1 cellular context compared by ENCODE assay signal in the genomic region with DNA sequence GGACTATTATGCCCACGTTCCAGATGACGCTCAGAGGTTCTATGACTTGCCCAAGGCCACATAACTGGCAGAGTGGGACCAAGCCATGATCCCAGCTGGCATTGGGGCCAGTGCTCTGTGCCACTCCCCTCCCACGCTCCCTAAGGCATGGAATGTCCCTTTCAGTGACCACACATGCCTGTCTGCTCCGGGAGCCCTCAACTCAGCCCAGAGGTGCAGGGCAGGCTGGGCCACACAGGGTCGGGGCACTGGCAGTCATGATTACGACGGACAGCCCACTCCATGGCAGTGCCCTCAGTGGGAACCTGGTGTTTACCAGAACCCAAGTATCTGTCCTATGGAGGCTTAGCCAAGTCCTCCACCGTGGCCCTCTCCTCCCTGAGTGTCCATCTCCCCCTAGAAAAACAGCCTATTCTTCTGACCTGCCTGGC.
TF ChIP-seq lines count a peak whose summit lies in the region.

No MANE protein-coding gene starts in this region.

TF ChIP-seq in K562, 482 proteins besides CTCF, POLR2A, EP300 and RAD21:
- TF ChIP-seq, protein P1, sequence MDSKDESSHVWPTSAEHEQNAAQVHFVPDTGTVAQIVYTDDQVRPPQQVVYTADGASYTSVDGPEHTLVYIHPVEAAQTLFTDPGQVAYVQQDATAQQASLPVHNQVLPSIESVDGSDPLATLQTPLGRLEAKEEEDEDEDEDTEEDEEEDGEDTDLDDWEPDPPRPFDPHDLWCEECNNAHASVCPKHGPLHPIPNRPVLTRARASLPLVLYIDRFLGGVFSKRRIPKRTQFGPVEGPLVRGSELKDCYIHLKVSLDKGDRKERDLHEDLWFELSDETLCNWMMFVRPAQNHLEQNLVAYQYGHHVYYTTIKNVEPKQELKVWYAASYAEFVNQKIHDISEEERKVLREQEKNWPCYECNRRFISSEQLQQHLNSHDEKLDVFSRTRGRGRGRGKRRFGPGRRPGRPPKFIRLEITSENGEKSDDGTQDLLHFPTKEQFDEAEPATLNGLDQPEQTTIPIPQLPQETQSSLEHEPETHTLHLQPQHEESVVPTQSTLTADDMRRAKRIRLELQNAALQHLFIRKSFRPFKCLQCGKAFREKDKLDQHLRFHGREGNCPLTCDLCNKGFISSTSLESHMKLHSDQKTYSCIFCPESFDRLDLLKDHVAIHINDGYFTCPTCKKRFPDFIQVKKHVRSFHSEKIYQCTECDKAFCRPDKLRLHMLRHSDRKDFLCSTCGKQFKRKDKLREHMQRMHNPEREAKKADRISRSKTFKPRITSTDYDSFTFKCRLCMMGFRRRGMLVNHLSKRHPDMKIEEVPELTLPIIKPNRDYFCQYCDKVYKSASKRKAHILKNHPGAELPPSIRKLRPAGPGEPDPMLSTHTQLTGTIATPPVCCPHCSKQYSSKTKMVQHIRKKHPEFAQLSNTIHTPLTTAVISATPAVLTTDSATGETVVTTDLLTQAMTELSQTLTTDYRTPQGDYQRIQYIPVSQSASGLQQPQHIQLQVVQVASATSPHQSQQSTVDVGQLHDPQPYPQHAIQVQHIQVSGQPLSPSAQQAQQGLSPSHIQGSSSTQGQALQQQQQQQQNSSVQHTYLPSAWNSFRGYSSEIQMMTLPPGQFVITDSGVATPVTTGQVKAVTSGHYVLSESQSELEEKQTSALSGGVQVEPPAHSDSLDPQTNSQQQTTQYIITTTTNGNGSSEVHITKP (IDR thresholded peaks at IDR 0.05; ENCODE audit: partially characterized antibody): peak; percentile 58
- TF ChIP-seq POLR2G (IDR thresholded peaks at IDR 0.05; ENCODE audit: low read depth, low read length): peak; percentile 46; the same call in 1 of the 2 replicates
- no peak for TF ChIP-seq ZC3H8 (IDR thresholded peaks at IDR 0.05)
- TF ChIP-seq, protein P2, sequence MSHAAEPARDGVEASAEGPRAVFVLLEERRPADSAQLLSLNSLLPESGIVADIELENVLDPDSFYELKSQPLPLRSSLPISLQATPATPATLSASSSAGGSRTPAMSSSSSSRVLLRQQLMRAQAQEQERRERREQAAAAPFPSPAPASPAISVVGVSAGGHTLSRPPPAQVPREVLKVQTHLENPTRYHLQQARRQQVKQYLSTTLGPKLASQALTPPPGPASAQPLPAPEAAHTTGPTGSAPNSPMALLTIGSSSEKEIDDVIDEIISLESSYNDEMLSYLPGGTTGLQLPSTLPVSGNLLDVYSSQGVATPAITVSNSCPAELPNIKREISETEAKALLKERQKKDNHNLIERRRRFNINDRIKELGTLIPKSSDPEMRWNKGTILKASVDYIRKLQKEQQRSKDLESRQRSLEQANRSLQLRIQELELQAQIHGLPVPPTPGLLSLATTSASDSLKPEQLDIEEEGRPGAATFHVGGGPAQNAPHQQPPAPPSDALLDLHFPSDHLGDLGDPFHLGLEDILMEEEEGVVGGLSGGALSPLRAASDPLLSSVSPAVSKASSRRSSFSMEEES (CRISPR knock-in tag; IDR thresholded peaks at IDR 0.05): no peak
